14 cellular contexts compared by ENCODE assay signal in the genomic region with DNA sequence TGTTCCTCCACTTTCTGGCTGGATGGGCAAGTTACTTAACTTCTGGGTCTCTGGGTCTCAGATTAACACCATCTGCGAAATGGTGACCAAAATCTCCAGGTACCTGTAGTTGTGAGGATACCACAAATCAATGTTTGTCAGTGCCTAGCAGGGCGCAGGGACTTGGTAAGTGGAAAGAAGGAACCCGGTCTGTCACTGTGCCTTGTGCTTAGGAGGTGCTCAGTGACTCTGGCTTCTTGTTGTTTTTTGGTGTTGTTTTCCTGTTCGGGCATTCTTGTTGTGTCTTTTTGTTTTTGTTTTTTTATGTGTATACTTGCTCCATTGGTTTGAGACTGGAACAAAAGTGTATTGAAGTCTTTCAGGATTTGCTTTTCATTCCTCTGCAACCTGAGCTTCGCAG. TPM values are rescaled to one million over a fixed set of nuclear protein-coding genes. Genes with fewer than 3 reads are reported as not detected.
A peak's percentile ranks its signal among the peaks of the same experiment; 100 is the strongest.
DNase-seq lines count a peak whose midpoint lies in the region; ATAC-seq and TF ChIP-seq lines count a peak whose summit lies in the region.
"Had no signal": no experiment of that assay in that cellular context is flagged by ENCODE, and none has a peak within 500 bp of the region (broad histone marks: within the 10 kb centered on the region; RNA-seq: fewer than 3 reads in every experiment).

No MANE protein-coding gene starts in this region.

- H4K20me1 ChIP-seq in H9 (ENCODE audit: control insufficient read depth, insufficient read depth, insufficient read length), result no peaks in the 10 kb centered on the region

- H2AK5ac ChIP-seq in H9 (ENCODE audit: insufficient read length, low read length) (no peak overlapping the region), neuronal stem cell (ENCODE audit: low read depth, low read length) (no peak overlapping the region)

- in situ Hi-C loops in HAP-1 (cut with MboI; ENCODE audit: low sequenced_read_pairs), result no loop called here

- H3K4me2 ChIP-seq in H9 (ENCODE audit: insufficient read depth, insufficient read length, low read length) (no peak overlapping the region), neuronal stem cell (ENCODE audit: insufficient read depth, low read length, poor library complexity, severe bottlenecking) (no peak overlapping the region)
- H3K4me2 ChIP-seq: A549 had no signal

- H4K5ac ChIP-seq in H9 (ENCODE audit: insufficient read length, low read depth, low read length), result no peak overlapping the region

- peaks cover 16 to 22% (median 16%) of the 10 kb centered on the region in 3 experiments for H3K36me3 Mint-ChIP-seq in H9 (ENCODE audit: insufficient read depth in 1 of 3, low read depth in 3 of 3)
- peaks cover 21% of the 10 kb centered on the region for H3K36me3 Mint-ChIP-seq in WTC11
- peaks cover 9% of the 10 kb centered on the region for H3K36me3 Mint-ChIP-seq in glutamatergic neuron (ENCODE audit: unreplicated experiment)

- H3K27ac ChIP-seq in H9 (ENCODE audit: insufficient read length, low read depth, low read length), result no peak overlapping the region
- H3K27ac ChIP-seq in neuronal stem cell (replicated peaks; ENCODE audit: low read length), result peak overlapping the region; percentile 51
- H3K27ac ChIP-seq: A549, C4-2B had no signal

- no peak overlapping the region for H3K56ac ChIP-seq in H9 (ENCODE audit: insufficient read length, low read depth, low read length)

- H2BK5ac ChIP-seq in H9 (ENCODE audit: insufficient read length, low read length) (no peak overlapping the region), neuronal stem cell (ENCODE audit: low read length) (no peak overlapping the region)

- no peak for TF ChIP-seq CTCF in H9 (conservative IDR thresholded peaks at IDR 0.05)
- no peak for TF ChIP-seq CTCF in WTC11 (IDR thresholded peaks at IDR 0.05)
- TF ChIP-seq CTCF in glutamatergic neuron (IDR thresholded peaks at IDR 0.05; ENCODE audit: partially characterized antibody, unreplicated experiment), result no peak

- no peaks in the 10 kb centered on the region for H3K23me2 ChIP-seq in H9 (ENCODE audit: insufficient read length, low read depth, low read length, poor library complexity, severe bottlenecking)

- H2BK12ac ChIP-seq in H9 (ENCODE audit: insufficient read length, low read depth, low read length) (no peak overlapping the region), neuronal stem cell (ENCODE audit: low read length) (no peak overlapping the region)

- ATAC-seq in WTC11 (no peak), GM21423 (IDR thresholded peaks at IDR 0.05; ENCODE audit: unreplicated experiment) (no peak)
- ATAC-seq: A549, GM12878 had no signal

- H3K27me3 ChIP-seq in H9 (ENCODE audit: insufficient read depth, low read length) (no peaks in the 10 kb centered on the region), neuronal stem cell (ENCODE audit: control insufficient read depth in 3 of 3, insufficient read depth in 3 of 3, low read depth in 1 of 3, low read length in 3 of 3) (no peaks in the 10 kb centered on the region), HAP-1 (ENCODE audit: low read depth) (no peaks in the 10 kb centered on the region)
- H3K27me3 ChIP-seq: BE2C had no signal

- peaks cover 2 to 32% of the 10 kb centered on the region in 2 donors for H3K36me3 ChIP-seq in neuronal stem cell (replicated peaks in 1 of 2; ENCODE audit: control insufficient read depth in 2 of 2, insufficient read depth in 2 of 2, low read length in 2 of 2)
- H3K36me3 ChIP-seq in HAP-1 (replicated peaks), result peaks cover 4% of the 10 kb centered on the region

- H2BK120ac ChIP-seq in H9 (ENCODE audit: low read depth, low read length, poor library complexity, severe bottlenecking), result no peak overlapping the region
- H2BK120ac ChIP-seq in neuronal stem cell (ENCODE audit: low read depth, low read length), result no peak overlapping the region

- CTCF ChIA-PET in WTC11 (lab: Charles Lee), result no interaction called here

- no peak for DNase-seq in H9
- DNase-seq in WTC11 (ENCODE audit: low spot score), result no peak
- no peak for DNase-seq in glutamatergic neuron
- no peak for DNase-seq in neuronal stem cell (ENCODE audit: low spot score)
- DNase-seq in activated gamma-delta T cell treated with Interleukin-2 at 50 U/mL for 16 hours, result no peak
- no peak for DNase-seq in HAP-1 (ENCODE audit: low spot score in 2 of 2)
- DNase-seq: BE2C; CD4-positive, alpha-beta memory T cell; DMS79; IMR-90 had no signal

- H3K4me3 Mint-ChIP-seq in H9, result no peak overlapping the region
- H3K4me3 Mint-ChIP-seq in WTC11, result no peak overlapping the region
- no peak overlapping the region for H3K4me3 Mint-ChIP-seq in glutamatergic neuron (ENCODE audit: unreplicated experiment)
- H3K4me3 Mint-ChIP-seq: CD4-positive, alpha-beta memory T cell had no signal

- H3K9me3 Mint-ChIP-seq in H9 (peaks cover 8% of the 10 kb centered on the region in 2 experiments), WTC11 (peaks cover 10% of the 10 kb centered on the region), glutamatergic neuron (ENCODE audit: unreplicated experiment) (peaks cover 8% of the 10 kb centered on the region)

- H3K23ac ChIP-seq in H9 (ENCODE audit: insufficient read length, low read depth, low read length) (no peak overlapping the region), neuronal stem cell (ENCODE audit: low read depth, low read length, poor library complexity) (no peak overlapping the region)

- H3K27me3 Mint-ChIP-seq in H9 (ENCODE audit: low read depth), result no peaks in the 10 kb centered on the region; the same call in 1 of the 2 replicates
- no peaks in the 10 kb centered on the region for H3K27me3 Mint-ChIP-seq in WTC11 (ENCODE audit: low read depth)
- H3K27me3 Mint-ChIP-seq in glutamatergic neuron (ENCODE audit: unreplicated experiment), result peaks cover 2% of the 10 kb centered on the region
- H3K27me3 Mint-ChIP-seq: CD4-positive, alpha-beta memory T cell had no signal

- peak overlapping the region; percentile 51 to 88 (median 56); a peak in 3 of 7 replicates for H3K27ac Mint-ChIP-seq in H9
- peak overlapping the region; percentile 32; the same call in 1 of the 2 replicates for H3K27ac Mint-ChIP-seq in WTC11
- H3K27ac Mint-ChIP-seq in glutamatergic neuron (ENCODE audit: unreplicated experiment), result peak overlapping the region; percentile 12
- H3K27ac Mint-ChIP-seq: CD4-positive, alpha-beta memory T cell had no signal

- H3T11ph ChIP-seq in H9 (ENCODE audit: low read length), result no peak overlapping the region

- H2AFZ ChIP-seq in H9 (ENCODE audit: low read length), result no peak overlapping the region
- H2AFZ ChIP-seq in neuronal stem cell (ENCODE audit: low read length), result no peak overlapping the region

- WGBS in H9 (ENCODE audit: extremely low coverage, insufficient read length, low lambda C conversion rate), result no CpG with 5 or more reads among the region's 5 CpGs
- WGBS in neuronal stem cell (ENCODE audit: extremely low coverage in 2 of 2, insufficient read length in 2 of 2, insufficient replicate concordance in 1 of 2), 2 donors, result no CpG with 5 or more reads among the region's 5 CpGs

- H3K9me3 ChIP-seq in H9 (ENCODE audit: control insufficient read depth, low read depth, low read length), result no peaks in the 10 kb centered on the region
- H3K9me3 ChIP-seq in neuronal stem cell (replicated peaks in 1 of 2; ENCODE audit: control insufficient read depth in 2 of 2, insufficient read depth in 1 of 2, low read depth in 1 of 2, low read length in 2 of 2), result peaks cover 0 to 7% of the 10 kb centered on the region in 2 donors
- H3K9me3 ChIP-seq in HAP-1, result no peaks in the 10 kb centered on the region
- H3K9me3 ChIP-seq: A549, BE2C had no signal

- H3K79me1 ChIP-seq in H9 (ENCODE audit: insufficient read depth, low read depth, low read length, poor library complexity, severe bottlenecking), result peaks cover 5% of the 10 kb centered on the region
- H3K79me1 ChIP-seq in neuronal stem cell (ENCODE audit: low read depth, low read length), result peaks cover 3% of the 10 kb centered on the region

- H3K9ac ChIP-seq in H9 (ENCODE audit: extremely low read depth, insufficient read length, low read length), result no peak overlapping the region
- H3K9ac ChIP-seq in neuronal stem cell (ENCODE audit: low read depth, low read length, poor library complexity), result no peak overlapping the region

- H3K14ac ChIP-seq in H9 (ENCODE audit: insufficient read depth, low read length), result no peak overlapping the region
- H3K14ac ChIP-seq in neuronal stem cell (ENCODE audit: low read length), result no peak overlapping the region

- no peak overlapping the region for H4K8ac ChIP-seq in H9 (replicated peaks; ENCODE audit: insufficient read length, low read depth, low read length)
- H4K8ac ChIP-seq in neuronal stem cell (ENCODE audit: low read depth, low read length), result no peak overlapping the region

- H3K4ac ChIP-seq in H9 (ENCODE audit: low read depth, low read length), result no peak overlapping the region
- H3K4ac ChIP-seq in neuronal stem cell (ENCODE audit: low read length), result no peak overlapping the region

- H3K18ac ChIP-seq in H9 (ENCODE audit: insufficient read length, low read depth, low read length), result no peak overlapping the region
- no peak overlapping the region for H3K18ac ChIP-seq in neuronal stem cell (ENCODE audit: low read length)

- H2BK15ac ChIP-seq in H9 (ENCODE audit: low read depth, low read length), result no peak overlapping the region
- no peak overlapping the region for H2BK15ac ChIP-seq in neuronal stem cell (ENCODE audit: low read length)

- no peaks in the 10 kb centered on the region; the same call in 1 of the 2 replicates for H3K4me1 ChIP-seq in H9 (ENCODE audit: insufficient read depth, low read length)
- H3K4me1 ChIP-seq in neuronal stem cell (ENCODE audit: control insufficient read depth in 2 of 2, insufficient read depth in 1 of 2, low read depth in 1 of 2, low read length in 2 of 2), result peaks cover 0 to 7% of the 10 kb centered on the region in 2 donors
- peaks cover 5% of the 10 kb centered on the region for H3K4me1 ChIP-seq in HAP-1
- H3K4me1 ChIP-seq: A549, BE2C had no signal

- H4K91ac ChIP-seq in H9 (ENCODE audit: insufficient read length, low read depth, low read length) (no peak overlapping the region), neuronal stem cell (ENCODE audit: low read depth, low read length, poor library complexity) (no peak overlapping the region)

- no peak overlapping the region for H2BK20ac ChIP-seq in H9 (ENCODE audit: low read depth, low read length, poor library complexity, severe bottlenecking)

- H3K79me2 ChIP-seq in H9 (ENCODE audit: insufficient read depth, low read length), result no peaks in the 10 kb centered on the region; the same call in 1 of the 2 replicates

- H3K4me1 Mint-ChIP-seq in H9 (peaks cover 12 to 17% of the 10 kb centered on the region in 2 experiments), WTC11 (peaks cover 24% of the 10 kb centered on the region), glutamatergic neuron (ENCODE audit: low read depth, unreplicated experiment) (peaks cover 15% of the 10 kb centered on the region)

- POLR2A ChIA-PET in WTC11 (lab: Charles Lee), result no interaction called here

- H3K4me3 ChIP-seq in neuronal stem cell (ENCODE audit: low read length in 2 of 2) (no peak overlapping the region), HAP-1 (no peak overlapping the region)
- H3K4me3 ChIP-seq: A549, GM12878 had no signal

TF ChIP-seq in WTC11, 78 proteins besides CTCF, POLR2A, EP300 and RAD21 (continues in another document):
- TF ChIP-seq NR3C1 (CRISPR knock-in tag; conservative IDR thresholded peaks at IDR 0.05; ENCODE audit: low read depth) (no peak), NR1H2 (CRISPR knock-in tag; IDR thresholded peaks at IDR 0.05) (no peak)

RNA-seq across cellular contexts. Expression of gene TM9SF4, which starts 17.8 kb away (rescaled TPM):
- total RNA-seq in H9 (2021) (59.4 and 62.3 TPM in 2 replicates), WTC11 (2021) (44.8 to 54.9 TPM (median 50.6 TPM) in 3 replicates), glutamatergic neuron (ENCODE audit: unreplicated experiment) (106 TPM)
- 48.3 TPM for polyA plus RNA-seq in neuronal stem cell (2013, experiment 1 of 2)
- 48.3 TPM for polyA plus RNA-seq in neuronal stem cell (2013, experiment 2 of 2)
